7 cellular contexts compared by ENCODE assay signal in the genomic region with DNA sequence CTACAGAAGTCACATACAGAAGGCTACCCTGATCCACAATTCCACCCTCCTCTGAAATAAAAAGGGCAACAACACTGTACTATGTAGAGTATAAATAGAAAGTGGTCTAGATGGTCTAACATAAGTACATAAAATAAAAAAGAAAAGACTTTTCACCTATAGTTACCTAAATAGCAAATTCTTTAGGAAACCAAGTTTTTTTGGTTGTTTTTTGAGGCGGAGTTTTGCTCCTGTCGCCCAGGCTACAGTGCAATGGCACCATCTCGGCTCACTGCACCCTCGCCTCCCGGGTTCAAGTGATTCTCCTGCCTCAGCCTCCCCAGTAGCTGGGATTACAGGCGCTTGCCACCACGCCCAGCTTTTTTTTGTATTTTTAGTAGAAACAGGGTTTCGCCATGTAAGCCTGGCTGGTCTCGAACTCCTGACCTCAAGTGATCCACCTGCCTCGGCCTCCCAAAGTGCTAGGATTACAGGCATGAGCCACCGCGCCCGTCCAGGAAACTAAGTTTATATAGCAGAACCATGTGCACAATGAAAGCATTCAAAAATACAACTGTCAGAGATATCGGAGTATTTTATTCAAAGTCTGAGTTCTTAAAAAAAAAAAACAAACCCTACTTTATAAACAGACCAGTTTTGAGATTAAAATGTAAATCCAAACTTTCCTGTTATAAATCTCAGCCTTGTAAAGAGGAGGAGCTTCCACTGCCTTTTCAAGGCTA. TPM values are rescaled to one million over a fixed set of nuclear protein-coding genes. Genes with fewer than 3 reads are reported as not detected.
DNase-seq lines count a peak whose midpoint lies in the region; ATAC-seq and TF ChIP-seq lines count a peak whose summit lies in the region.

No MANE protein-coding gene starts in this region.

- H3K27me3 Mint-ChIP-seq in activated CD8-positive, alpha-beta T cell treated with anti-CD3 and anti-CD28 coated beads for 36 hours, result no peaks in the 10 kb centered on the region

- H3K4me1 Mint-ChIP-seq in activated CD8-positive, alpha-beta T cell treated with anti-CD3 and anti-CD28 coated beads for 36 hours (ENCODE audit: low read depth), result peaks cover 41% of the 10 kb centered on the region

- peak overlapping the region; percentile 96 for H3K4me3 ChIP-seq in HEK293 (ENCODE audit: low read depth, low read length)
- H3K4me3 ChIP-seq in iPS DF 6.9 (ENCODE audit: low read length), result peak overlapping the region; percentile 64; the same call in 1 of the 2 replicates
- peak overlapping the region; percentile 72 for H3K4me3 ChIP-seq in smooth muscle cell

- intact Hi-C loops in activated CD8-positive, alpha-beta T cell treated with anti-CD3 and anti-CD28 coated beads for 36 hours (cut with micrococcal nuclease), result loop anchor here (5.0 kb wide), 2 partner anchors 82 to 193 kb away; a partner anchor contains a TSS

- no CpG with 5 or more reads among the region's 14 CpGs for WGBS in iPS DF 6.9 (ENCODE audit: insufficient coverage, insufficient read length)
- 70% methylated on average over 14 of the region's 14 CpGs for WGBS in smooth muscle cell (ENCODE audit: low lambda C conversion rate)

- peak overlapping the region; percentile 96 for H3K4me3 Mint-ChIP-seq in activated CD8-positive, alpha-beta T cell treated with anti-CD3 and anti-CD28 coated beads for 36 hours

- H3K9ac ChIP-seq in smooth muscle cell (ENCODE audit: low read depth), result no peak overlapping the region

- peaks cover 23% of the 10 kb centered on the region for H3K4me1 ChIP-seq in HEK293 (ENCODE audit: control insufficient read depth, insufficient read depth, low read length)
- no peaks in the 10 kb centered on the region for H3K4me1 ChIP-seq in iPS DF 6.9 (ENCODE audit: control insufficient read depth, insufficient read depth, low read length)
- H3K4me1 ChIP-seq in smooth muscle cell (ENCODE audit: low read depth), result peaks cover 7% of the 10 kb centered on the region

- no peaks in the 10 kb centered on the region for H3K9me3 Mint-ChIP-seq in activated CD8-positive, alpha-beta T cell treated with anti-CD3 and anti-CD28 coated beads for 36 hours

- no peak for DNase-seq in activated CD8-positive, alpha-beta T cell treated with anti-CD3 and anti-CD28 coated beads for 36 hours
- no peak for DNase-seq in iPS DF 6.9 (ENCODE audit: low read depth, low spot score)
- no peak for DNase-seq in smooth muscle cell (lab: John Stamatoyannopoulos, UW; ENCODE audit: unreplicated experiment)
- DNase-seq in left lobe of liver (ENCODE audit: low spot score), result no peak
- no peak for DNase-seq in RPMI8226

- TF ChIP-seq CTCF in HEK293 (tag by site-specific recombination; IDR thresholded peaks at IDR 0.05) (no peak), smooth muscle cell (IDR thresholded peaks at IDR 0.05; ENCODE audit: borderline replicate concordance, insufficient read depth, poor library complexity, severe bottlenecking) (no peak)
- no peak for TF ChIP-seq CTCF in activated CD8-positive, alpha-beta T cell treated with anti-CD3 and anti-CD28 coated beads for 36 hours (IDR thresholded peaks at IDR 0.05)

- no peak overlapping the region for H2AFZ ChIP-seq in smooth muscle cell (ENCODE audit: low read depth)

- no peak for ATAC-seq in activated CD8-positive, alpha-beta T cell treated with anti-CD3 and anti-CD28 coated beads for 36 hours
- ATAC-seq in left lobe of liver, result no peak
- ATAC-seq in HG03095 (IDR thresholded peaks at IDR 0.05; ENCODE audit: unreplicated experiment), result no peak

- CTCF ChIA-PET in HEK293 (lab: Yijun Ruan, JAX), result interaction anchor here (0.6 to 7.5 kb wide), 3 partner anchors 11 to 282 kb away, joined by 3 to 63 read pairs (median 4); a partner anchor contains a TSS
- CTCF ChIA-PET in activated CD8-positive, alpha-beta T cell treated with anti-CD3 and anti-CD28 coated beads for 36 hours (lab: Charles Lee), result interaction anchor here (2.9 kb wide), 1 partner anchor 191 kb away, joined by 15 read pairs; a partner anchor contains a TSS

- H3K36me3 Mint-ChIP-seq in activated CD8-positive, alpha-beta T cell treated with anti-CD3 and anti-CD28 coated beads for 36 hours (ENCODE audit: low read depth), result peaks cover 22% of the 10 kb centered on the region

- peaks cover 71% of the 10 kb centered on the region for H4K20me1 ChIP-seq in smooth muscle cell (ENCODE audit: low read depth)

- peak overlapping the region; percentile 87 for H3K4me2 ChIP-seq in smooth muscle cell

- H3K79me2 ChIP-seq in smooth muscle cell (ENCODE audit: low read depth), result peaks cover 52% of the 10 kb centered on the region

- POLR2A ChIA-PET in HEK293 (lab: Yijun Ruan, JAX), result interaction anchor here (0.5 to 6.8 kb wide), 10 partner anchors 8 to 190 kb away, joined by 3 to 242 read pairs (median 8); a partner anchor contains a TSS
- POLR2A ChIA-PET in activated CD8-positive, alpha-beta T cell treated with anti-CD3 and anti-CD28 coated beads for 36 hours (lab: Charles Lee), result interaction anchor here (0.6 to 3.0 kb wide), 3 partner anchors 82 to 247 kb away, joined by 3 to 28 read pairs (median 3); a partner anchor contains a TSS

- H3K27me3 ChIP-seq in iPS DF 6.9 (ENCODE audit: control insufficient read depth, insufficient read depth, low read length) (no peaks in the 10 kb centered on the region), smooth muscle cell (ENCODE audit: low read depth) (no peaks in the 10 kb centered on the region)

- H3K36me3 ChIP-seq in HEK293 (ENCODE audit: control insufficient read depth in 2 of 2, insufficient read depth in 1 of 2, low read length in 2 of 2), result peaks cover 0 to 5% of the 10 kb centered on the region in 2 experiments; a peak in 2 of 3 replicates
- H3K36me3 ChIP-seq in iPS DF 6.9 (ENCODE audit: control insufficient read depth, insufficient read depth, low read length), result no peaks in the 10 kb centered on the region
- no peaks in the 10 kb centered on the region for H3K36me3 ChIP-seq in smooth muscle cell (ENCODE audit: low read depth)

- H3K9me3 ChIP-seq in HEK293 (ENCODE audit: control insufficient read depth, insufficient read depth, low read depth, low read length), result no peaks in the 10 kb centered on the region
- no peaks in the 10 kb centered on the region for H3K9me3 ChIP-seq in iPS DF 6.9 (ENCODE audit: control insufficient read depth, insufficient read depth, low read length)
- H3K9me3 ChIP-seq in smooth muscle cell (replicated peaks; ENCODE audit: low read depth), result no peaks in the 10 kb centered on the region

- peak overlapping the region; percentile 87 for H3K27ac Mint-ChIP-seq in activated CD8-positive, alpha-beta T cell treated with anti-CD3 and anti-CD28 coated beads for 36 hours

- peak overlapping the region; percentile 89 for H3K27ac ChIP-seq in HEK293 (ENCODE audit: extremely low read depth, low read depth, low read length)
- no peak overlapping the region for H3K27ac ChIP-seq in iPS DF 6.9 (ENCODE audit: low read length)
- H3K27ac ChIP-seq in smooth muscle cell (ENCODE audit: low read depth), result peak overlapping the region; percentile 97

- peaks cover 26% of the 10 kb centered on the region for H3F3A ChIP-seq in smooth muscle cell (ENCODE audit: low read depth)

TF ChIP-seq in HEK293, 187 proteins besides CTCF, POLR2A, EP300 and RAD21:
- TF ChIP-seq ZNF660 (tag by site-specific recombination; IDR thresholded peaks at IDR 0.05) (0 out of 2 replicates have a peak, but pooled peaks have one; percentile 8), GFI1B (tag by site-specific recombination; IDR thresholded peaks at IDR 0.05) (peak; percentile 74; the same call in 1 of the 2 replicates), ZNF335 (tag by site-specific recombination; conservative IDR thresholded peaks at IDR 0.05) (0 out of 2 replicates have a peak, but pooled peaks have one; percentile 51), ZNF391 (tag by site-specific recombination; IDR thresholded peaks at IDR 0.05; ENCODE audit: borderline replicate concordance, low read depth) (0 out of 2 replicates have a peak, but pooled peaks have one; percentile 72), ZNF133 (tag by site-specific recombination; IDR thresholded peaks at IDR 0.05) (peak; percentile 70), KLF7 (tag by site-specific recombination; IDR thresholded peaks at IDR 0.05; ENCODE audit: borderline replicate concordance) (0 out of 2 replicates have a peak, but pooled peaks have one; percentile 10), YY2 (tag by site-specific recombination; IDR thresholded peaks at IDR 0.05) (0 out of 2 replicates have a peak, but pooled peaks have one; percentile 16), ZNF544 (tag by site-specific recombination; IDR thresholded peaks at IDR 0.05) (no peak), ZNF423 (tag by site-specific recombination; IDR thresholded peaks at IDR 0.05) (no peak), ZNF792 (tag by site-specific recombination; IDR thresholded peaks at IDR 0.05) (0 out of 2 replicates have a peak, but pooled peaks have one; percentile 14), HOXD13 (CRISPR knock-in tag; IDR thresholded peaks at IDR 0.05; ENCODE audit: borderline replicate concordance) (no peak)
- TF ChIP-seq, protein P1, sequence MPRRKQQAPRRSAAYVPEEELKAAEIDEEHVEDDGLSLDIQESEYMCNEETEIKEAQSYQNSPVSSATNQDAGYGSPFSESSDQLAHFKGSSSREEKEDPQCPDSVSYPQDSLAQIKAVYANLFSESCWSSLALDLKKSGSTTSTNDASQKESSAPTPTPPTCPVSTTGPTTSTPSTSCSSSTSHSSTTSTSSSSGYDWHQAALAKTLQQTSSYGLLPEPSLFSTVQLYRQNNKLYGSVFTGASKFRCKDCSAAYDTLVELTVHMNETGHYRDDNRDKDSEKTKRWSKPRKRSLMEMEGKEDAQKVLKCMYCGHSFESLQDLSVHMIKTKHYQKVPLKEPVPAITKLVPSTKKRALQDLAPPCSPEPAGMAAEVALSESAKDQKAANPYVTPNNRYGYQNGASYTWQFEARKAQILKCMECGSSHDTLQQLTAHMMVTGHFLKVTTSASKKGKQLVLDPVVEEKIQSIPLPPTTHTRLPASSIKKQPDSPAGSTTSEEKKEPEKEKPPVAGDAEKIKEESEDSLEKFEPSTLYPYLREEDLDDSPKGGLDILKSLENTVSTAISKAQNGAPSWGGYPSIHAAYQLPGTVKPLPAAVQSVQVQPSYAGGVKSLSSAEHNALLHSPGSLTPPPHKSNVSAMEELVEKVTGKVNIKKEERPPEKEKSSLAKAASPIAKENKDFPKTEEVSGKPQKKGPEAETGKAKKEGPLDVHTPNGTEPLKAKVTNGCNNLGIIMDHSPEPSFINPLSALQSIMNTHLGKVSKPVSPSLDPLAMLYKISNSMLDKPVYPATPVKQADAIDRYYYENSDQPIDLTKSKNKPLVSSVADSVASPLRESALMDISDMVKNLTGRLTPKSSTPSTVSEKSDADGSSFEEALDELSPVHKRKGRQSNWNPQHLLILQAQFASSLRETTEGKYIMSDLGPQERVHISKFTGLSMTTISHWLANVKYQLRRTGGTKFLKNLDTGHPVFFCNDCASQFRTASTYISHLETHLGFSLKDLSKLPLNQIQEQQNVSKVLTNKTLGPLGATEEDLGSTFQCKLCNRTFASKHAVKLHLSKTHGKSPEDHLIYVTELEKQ (tag by site-specific recombination; IDR thresholded peaks at IDR 0.05; ENCODE audit: borderline replicate concordance), result no peak

RNA-seq across cellular contexts. Expression of a gene that starts 1.7 kb away (rescaled TPM):
- 10 to 100 TPM; 67.5 to 72.4 TPM for total RNA-seq in activated CD8-positive, alpha-beta T cell treated with anti-CD3 and anti-CD28 coated beads for 36 hours
- total RNA-seq in smooth muscle cell (25.5 and 40.7 TPM in 2 replicates), left lobe of liver (23.3 TPM)
- 12.0 and 12.2 TPM in 2 replicates for polyA plus RNA-seq in smooth muscle cell
